ENCODE assay signal across 18 cellular contexts in the genomic region with DNA sequence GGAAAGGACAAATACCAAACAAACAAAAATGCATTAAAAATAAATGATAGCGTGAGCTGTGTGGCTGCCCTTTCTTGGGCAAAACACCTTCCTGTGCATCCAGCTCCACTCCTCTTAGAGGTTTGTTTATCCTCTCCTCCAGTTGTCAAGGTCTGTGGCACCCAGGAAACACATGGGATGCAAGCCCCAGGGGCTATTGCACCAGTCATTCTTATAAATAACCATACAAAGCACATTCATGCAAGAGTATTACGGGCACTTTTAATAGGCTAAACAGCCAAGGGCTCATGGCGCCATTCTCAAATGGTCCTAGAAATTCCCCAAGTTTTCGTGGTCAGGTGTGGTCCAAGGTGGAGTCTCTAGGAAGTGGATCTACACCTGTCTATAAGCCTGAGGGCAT.
"Had no signal": no experiment of that assay in that cellular context is flagged by ENCODE, and none has a peak within 500 bp of the region (broad histone marks: within the 10 kb centered on the region; RNA-seq: fewer than 3 reads in every experiment).

No MANE protein-coding gene starts in this region.

- H3K4me3 ChIP-seq: hepatocyte, left lung, lung, neural progenitor cell, thyroid gland had no signal

- DNase-seq: activated CD4-positive, alpha-beta memory T cell treated with anti-CD3 and anti-CD28 coated beads for 36 hours; activated CD4-positive, alpha-beta T cell treated with anti-CD3 and anti-CD28 coated beads for 48 hours; activated effector memory CD4-positive, alpha-beta T cell treated with anti-CD3 and anti-CD28 coated beads, Interleukin-2, amount 50 U/mL, for 16 hours; activated naive CD4-positive, alpha-beta T cell treated with anti-CD3 and anti-CD28 coated beads, Interleukin-2, amount 10 ng/mL, durations not matched to agents 7 days and 5 days; activated T-cell treated with anti-CD3 and anti-CD28 coated beads for 4 hours; amygdala; cortex of kidney; foreskin fibroblast; immature natural killer cell; kidney glomerular epithelial cell; left lung; naive thymus-derived CD8-positive, alpha-beta T cell; stimulated activated CD4-positive, alpha-beta T cell treated with anti-CD3 and anti-CD28 coated beads, Interleukin-4, amount 100 ng/mL, for 24 hours; stimulated activated naive CD8-positive, alpha-beta T cell treated with anti-CD3 and anti-CD28 coated beads, Interleukin-15, Interleukin-2, amounts not matched to agents 100 U/mL and 50 U/mL, for 24 hours; thyroid gland had no signal

- H3K27me3 ChIP-seq: hepatocyte, left lung, neural progenitor cell, thyroid gland had no signal

- H3K36me3 ChIP-seq: left lung, neural progenitor cell, thyroid gland had no signal

- H3K79me2 ChIP-seq: hepatocyte had no signal

- H3K9me3 ChIP-seq: thyroid gland had no signal

- H3K4me2 ChIP-seq: hepatocyte, neural progenitor cell had no signal

- H3K4me1 ChIP-seq: left lung, neural progenitor cell, thyroid gland had no signal

- H3K9ac ChIP-seq: neural progenitor cell had no signal

- H3K27ac ChIP-seq: hepatocyte, left lung, neural progenitor cell, thyroid gland had no signal

- H2AFZ ChIP-seq: hepatocyte, neural progenitor cell had no signal
